ENCODE assay signal across 33 cellular contexts in the genomic region with DNA sequence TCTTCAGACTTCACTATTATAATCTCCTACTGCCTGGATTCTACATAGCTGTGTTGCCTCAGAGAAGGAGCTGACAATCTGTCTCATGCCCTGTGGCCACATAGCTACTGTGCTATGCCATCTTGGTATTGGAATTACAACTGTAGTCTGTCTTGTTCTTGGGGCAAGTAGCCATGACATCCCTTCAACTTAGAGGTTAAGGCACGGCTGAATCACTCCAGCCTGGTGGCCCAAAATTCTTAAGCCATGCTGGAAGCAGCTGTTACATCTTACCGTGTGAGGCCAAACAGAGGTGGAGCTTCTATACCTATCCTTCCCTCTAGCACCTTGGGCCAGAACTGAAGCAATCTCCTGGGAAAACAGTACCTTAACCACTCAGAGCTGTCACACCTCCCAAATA. TPM values are rescaled to one million over a fixed set of nuclear protein-coding genes. Genes with fewer than 3 reads are reported as not detected.
"Had no signal": no experiment of that assay in that cellular context is flagged by ENCODE, and none has a peak within 500 bp of the region (broad histone marks: within the 10 kb centered on the region; RNA-seq: fewer than 3 reads in every experiment).

No MANE protein-coding gene starts in this region.

- H3K4me1 ChIP-seq: foreskin keratinocyte, gastrocnemius medialis, heart left ventricle had no signal

- H3K27ac ChIP-seq: brain microvascular endothelial cell, foreskin keratinocyte, gastrocnemius medialis, heart left ventricle had no signal

- DNase-seq: activated CD4-positive, alpha-beta memory T cell treated with anti-CD3 and anti-CD28 coated beads for 36 hours; activated CD4-positive, alpha-beta T cell treated with anti-CD3 and anti-CD28 coated beads for 36 hours; activated CD4-positive, alpha-beta T cell treated with anti-CD3 and anti-CD28 coated beads, Interleukin-2, amount 10 ng/mL, durations not matched to agents 24 days and 14 days; activated CD4-positive, CD25-positive, alpha-beta regulatory T cell; activated CD4-positive, CD25-positive, alpha-beta regulatory T cell treated with anti-CD3 and anti-CD28 coated beads, Interleukin-2, amount 50 U/mL, for 72 hours; activated CD8-positive, alpha-beta memory T cell treated with anti-CD3 and anti-CD28 coated beads, Interleukin-2, amount 10 ng/mL, durations not matched to agents 7 days and 5 days; activated CD8-positive, alpha-beta memory T cell treated with anti-CD3 and anti-CD28 coated beads, Interleukin-2, amount 50 U/mL, for 48 hours; activated CD8-positive, alpha-beta T cell treated with anti-CD3 and anti-CD28 coated beads, Interleukin-2, amount 10 ng/mL, durations not matched to agents 7 days and 5 days; activated gamma-delta T cell; activated naive CD4-positive, alpha-beta T cell; activated naive CD4-positive, alpha-beta T cell treated with anti-CD3 and anti-CD28 coated beads, Interleukin-2, amount 10 ng/mL, durations not matched to agents 7 days and 5 days; activated naive CD8-positive, alpha-beta T cell treated with anti-CD3 and anti-CD28 coated beads, Interleukin-2, amount 10 ng/mL, durations not matched to agents 7 days and 5 days; activated T-cell treated with anti-CD3 and anti-CD28 coated beads for 4 hours; activated T-cell treated with anti-CD3 and anti-CD28 coated beads, Interleukin-2, amount 50 U/mL, for 24 hours; activated T-cell treated with anti-CD3 and anti-CD28 coated beads, Interleukin-2, amount 50 U/mL, for 72 hours; amniotic stem cell; anterior cingulate cortex; brain microvascular endothelial cell; caudate nucleus; cortex of kidney; dermis blood vessel endothelial cell; effector CD4-positive, alpha-beta T cell; effector memory CD8-positive, alpha-beta T cell; foreskin keratinocyte; gastrocnemius medialis; glutamatergic neuron; heart left ventricle; T-helper 2 cell had no signal

- H3K4me3 ChIP-seq: gastrocnemius medialis, heart left ventricle had no signal

- ATAC-seq: activated CD4-positive, alpha-beta T cell treated with anti-CD3 and anti-CD28 coated beads for 36 hours; activated CD8-positive, alpha-beta memory T cell treated with anti-CD3 and anti-CD28 coated beads, Interleukin-2, amount 10 ng/mL, durations not matched to agents 7 days and 5 days; activated CD8-positive, alpha-beta T cell treated with anti-CD3 and anti-CD28 coated beads, Interleukin-2, amount 10 ng/mL, durations not matched to agents 7 days and 5 days; activated naive CD4-positive, alpha-beta T cell treated with anti-CD3 and anti-CD28 coated beads, Interleukin-2, amount 50 U/mL, for 72 hours; activated T-cell treated with anti-CD3 and anti-CD28 coated beads, Interleukin-2, amount 50 U/mL, for 72 hours; effector memory CD8-positive, alpha-beta T cell; foreskin keratinocyte; gastrocnemius medialis; heart left ventricle had no signal

- H3K27me3 ChIP-seq: brain microvascular endothelial cell, foreskin keratinocyte, gastrocnemius medialis, heart left ventricle had no signal

- H3K9me3 ChIP-seq: gastrocnemius medialis had no signal

- H3K36me3 ChIP-seq: brain microvascular endothelial cell, gastrocnemius medialis, heart left ventricle had no signal

RNA-seq across cellular contexts. Expression of gene CARD18, which starts 14.8 kb away (rescaled TPM):
- total RNA-seq: activated CD4-positive, alpha-beta memory T cell treated with anti-CD3 and anti-CD28 coated beads for 36 hours; activated CD4-positive, alpha-beta T cell treated with anti-CD3 and anti-CD28 coated beads for 36 hours; activated CD4-positive, alpha-beta T cell treated with anti-CD3 and anti-CD28 coated beads, Interleukin-2, amount 10 ng/mL, durations not matched to agents 24 days and 14 days; activated CD8-positive, alpha-beta memory T cell treated with anti-CD3 and anti-CD28 coated beads for 36 hours; activated CD8-positive, alpha-beta memory T cell treated with anti-CD3 and anti-CD28 coated beads, Interleukin-2, amount 10 ng/mL, durations not matched to agents 7 days and 5 days; activated CD8-positive, alpha-beta T cell treated with anti-CD3 and anti-CD28 coated beads, Interleukin-2, amount 10 ng/mL, durations not matched to agents 7 days and 5 days; activated naive CD4-positive, alpha-beta T cell treated with anti-CD3 and anti-CD28 coated beads, Interleukin-2, amount 50 U/mL, for 72 hours; activated naive CD8-positive, alpha-beta T cell treated with anti-CD3 and anti-CD28 coated beads, Interleukin-2, amount 10 ng/mL, durations not matched to agents 7 days and 5 days; activated T-cell treated with anti-CD3 and anti-CD28 coated beads, Interleukin-2, amount 50 U/mL, for 72 hours; astrocyte; chondrocyte; dermis blood vessel endothelial cell; gastrocnemius medialis; heart left ventricle; T-helper 1 cell treated with Interleukin-12 subunit alpha and Interleukin-12 subunit beta and Interleukin-4 antibody, amounts not matched to agents 30 ng/mL and 1 ng/mL, for 36 hours had no signal
